In the genomic region with DNA sequence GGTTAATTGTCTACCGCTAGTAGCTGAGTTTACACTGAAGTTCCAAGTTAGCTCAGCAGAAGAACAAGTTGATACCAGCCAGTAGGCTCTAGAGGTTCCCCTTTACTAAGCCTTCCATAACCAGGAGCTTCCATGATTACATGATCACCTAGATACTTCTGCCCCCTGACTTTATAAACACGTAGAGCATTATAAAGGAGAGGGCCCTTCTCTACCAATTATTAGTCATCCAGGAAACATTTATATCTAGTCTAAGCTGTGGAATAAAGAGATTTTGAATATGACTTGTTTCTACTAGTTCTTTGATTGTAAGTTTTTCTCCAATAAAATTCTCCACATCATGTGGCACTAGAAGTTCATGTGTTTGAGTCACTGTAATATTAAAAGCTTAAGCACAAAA, we compare ENCODE assay signal across 17 cellular contexts.
DNase-seq lines count a peak whose midpoint lies in the region; ATAC-seq and TF ChIP-seq lines count a peak whose summit lies in the region.
"Had no signal": no experiment of that assay in that cellular context is flagged by ENCODE, and none has a peak within 500 bp of the region (broad histone marks: within the 10 kb centered on the region; RNA-seq: fewer than 3 reads in every experiment).

No MANE protein-coding gene starts in this region.

- no peak overlapping the region for H3K4me3 ChIP-seq in GM23338
- H3K4me3 ChIP-seq in OCI-LY7 (ENCODE audit: low read depth, low read length, poor library complexity, severe bottlenecking): no peak overlapping the region
- H3K4me3 ChIP-seq in epithelial cell of esophagus (ENCODE audit: low read length): no peak overlapping the region
- no peak overlapping the region for H3K4me3 ChIP-seq in esophagus muscularis mucosa
- H3K4me3 ChIP-seq: BLaER1 had no signal

- BruUV-seq in OCI-LY7 (replicated peaks; lab: Mats Ljungman, UMichigan): no TSS peak

- no peak for TF ChIP-seq POLR2A in esophagus muscularis mucosa (IDR thresholded peaks at IDR 0.05; ENCODE audit: low read depth)

- no peaks in the 10 kb centered on the region for H3K4me1 Mint-ChIP-seq in GM23338
- H3K4me1 Mint-ChIP-seq: B cell; CD4-positive, CD25-positive, alpha-beta regulatory T cell had no signal

- no peaks in the 10 kb centered on the region for H3K79me2 ChIP-seq in GM23338 (replicated peaks; ENCODE audit: insufficient read depth)
- H3K79me2 ChIP-seq in OCI-LY7 (ENCODE audit: insufficient read depth, low read depth, low read length): no peaks in the 10 kb centered on the region

- intact Hi-C loops in OCI-LY7 (cut with micrococcal nuclease; ENCODE audit: unreplicated experiment) (no loop called here), esophagus muscularis mucosa (cut with DNase I) (no loop called here)

- no peaks in the 10 kb centered on the region for H3K27me3 ChIP-seq in GM23338 (ENCODE audit: insufficient read depth)
- no peaks in the 10 kb centered on the region for H3K27me3 ChIP-seq in esophagus muscularis mucosa
- H3K27me3 ChIP-seq: BLaER1 had no signal

- TF ChIP-seq CTCF in GM23338 (conservative IDR thresholded peaks at IDR 0.05; ENCODE audit: low read depth in 2 of 2) (no peak), OCI-LY7 (conservative IDR thresholded peaks at IDR 0.05; ENCODE audit: low read length) (no peak), epithelial cell of esophagus (IDR thresholded peaks at IDR 0.05; ENCODE audit: insufficient read depth, low read depth, low read length, missing control alignments) (no peak), esophagus muscularis mucosa (IDR thresholded peaks at IDR 0.05) (no peak)

- H3F3A ChIP-seq in GM23338 (replicated peaks; ENCODE audit: low read depth): no peaks in the 10 kb centered on the region

- no peaks in the 10 kb centered on the region for H3K4me1 ChIP-seq in GM23338 (ENCODE audit: insufficient read depth)
- H3K4me1 ChIP-seq in OCI-LY7 (ENCODE audit: insufficient read depth, low read length, poor library complexity, severe bottlenecking): no peaks in the 10 kb centered on the region
- no peaks in the 10 kb centered on the region for H3K4me1 ChIP-seq in esophagus muscularis mucosa
- H3K4me1 ChIP-seq: BLaER1, Caco-2 had no signal

- H3K9me3 ChIP-seq in OCI-LY7 (ENCODE audit: low read length) (peaks cover 9% of the 10 kb centered on the region; the same call in 1 of the 2 replicates), esophagus muscularis mucosa (no peaks in the 10 kb centered on the region)
- H3K9me3 ChIP-seq: BLaER1, Caco-2 had no signal

- TF ChIP-seq EP300 in esophagus muscularis mucosa (IDR thresholded peaks at IDR 0.05): no peak

- H3K36me3 Mint-ChIP-seq in GM23338 (ENCODE audit: low read depth): peaks cover 14% of the 10 kb centered on the region
- H3K36me3 Mint-ChIP-seq: CD4-positive, CD25-positive, alpha-beta regulatory T cell; CD8-positive, alpha-beta T cell had no signal

- WGBS in esophagus muscularis mucosa: 93% methylated on average over 2 of the region's 2 CpGs

- H3K4me2 ChIP-seq in GM23338 (no peak overlapping the region), OCI-LY7 (ENCODE audit: low read length) (no peak overlapping the region)
- H3K4me2 ChIP-seq: BLaER1 had no signal

- H3K27ac Mint-ChIP-seq in GM23338: no peak overlapping the region
- H3K27ac Mint-ChIP-seq: B cell; CD4-positive, CD25-positive, alpha-beta regulatory T cell; CD8-positive, alpha-beta T cell had no signal

- no peak for ATAC-seq in GM23338
- ATAC-seq: CD8-positive, alpha-beta T cell had no signal

- H4K20me1 ChIP-seq in GM23338 (replicated peaks; ENCODE audit: insufficient read depth) (no peaks in the 10 kb centered on the region), OCI-LY7 (ENCODE audit: insufficient read depth, low read length) (no peaks in the 10 kb centered on the region)
- H4K20me1 ChIP-seq: BLaER1 had no signal

- DNase-seq in GM23338 (ENCODE audit: low spot score): peak; percentile 6
- no peak for DNase-seq in OCI-LY7 (ENCODE audit: low spot score)
- peak; percentile 3 for DNase-seq in epithelial cell of esophagus (ENCODE audit: low read depth)
- no peak for DNase-seq in NCI-H1694 (lab: John Stamatoyannopoulos, UW)
- no peak for DNase-seq in esophagus muscularis mucosa (ENCODE audit: extremely low spot score)
- DNase-seq in activated naive CD4-positive, alpha-beta T cell (lab: John Stamatoyannopoulos, UW): no peak
- DNase-seq: Caco-2; CD4-positive, CD25-positive, alpha-beta regulatory T cell; CD8-positive, alpha-beta T cell; DMS153; DND-41; H7; HCEC 1CT had no signal

- H3K9me2 ChIP-seq in GM23338 (ENCODE audit: insufficient read depth) (no peaks in the 10 kb centered on the region), OCI-LY7 (ENCODE audit: insufficient read depth, low read length) (no peaks in the 10 kb centered on the region)

- POLR2A ChIA-PET in OCI-LY7 (lab: Charles Lee): interaction anchor here (0.6 to 0.9 kb wide), 4 partner anchors 12 to 204 kb away, joined by 3 to 4 read pairs (median 4); no protein-coding TSS in a partner anchor

- H3K36me3 ChIP-seq in GM23338 (ENCODE audit: insufficient read depth): peaks cover 3% of the 10 kb centered on the region; the same call in 1 of the 2 replicates
- no peaks in the 10 kb centered on the region; the same call in 1 of the 2 replicates for H3K36me3 ChIP-seq in OCI-LY7 (ENCODE audit: insufficient read depth, low read length)
- no peaks in the 10 kb centered on the region for H3K36me3 ChIP-seq in esophagus muscularis mucosa

- no peaks in the 10 kb centered on the region for H3K27me3 Mint-ChIP-seq in GM23338 (ENCODE audit: insufficient read depth, low read depth, poor library complexity)
- H3K27me3 Mint-ChIP-seq: B cell; CD4-positive, CD25-positive, alpha-beta regulatory T cell had no signal

- H2AFZ ChIP-seq in GM23338 (no peak overlapping the region), OCI-LY7 (ENCODE audit: low read length) (0 out of 2 replicates have a peak overlapping the region, but pooled peaks have one; percentile 33)

- peaks cover 7% of the 10 kb centered on the region for H3K9me3 Mint-ChIP-seq in GM23338
- H3K9me3 Mint-ChIP-seq: CD8-positive, alpha-beta T cell had no signal

- CTCF ChIA-PET in OCI-LY7 (lab: Charles Lee; ENCODE audit: unreplicated experiment): no interaction called here

- H3K27ac ChIP-seq in GM23338 (ENCODE audit: low read depth): no peak overlapping the region
- no peak overlapping the region for H3K27ac ChIP-seq in OCI-LY7 (ENCODE audit: low read depth, low read length, poor library complexity, severe bottlenecking)
- no peak overlapping the region for H3K27ac ChIP-seq in esophagus muscularis mucosa (replicated peaks in 1 of 4)
- H3K27ac ChIP-seq: 22Rv1, BLaER1, C4-2B had no signal

- no peak overlapping the region for H3K4me3 Mint-ChIP-seq in GM23338
- H3K4me3 Mint-ChIP-seq: B cell; CD4-positive, CD25-positive, alpha-beta regulatory T cell; CD8-positive, alpha-beta T cell had no signal

TF ChIP-seq in GM23338, 12 proteins besides CTCF, POLR2A, EP300 and RAD21 (continues in another document):
- TF ChIP-seq ETS1 (IDR thresholded peaks at IDR 0.05) (no peak), REST (IDR thresholded peaks at IDR 0.05; ENCODE audit: unreplicated experiment) (no peak), EZH2phosphoT487 (IDR thresholded peaks at IDR 0.05; ENCODE audit: unreplicated experiment) (no peak), ZNF331 (CRISPR knock-in tag; IDR thresholded peaks at IDR 0.05; ENCODE audit: low read depth) (no peak)

Comparison
In these comparisons a context has a peak if more than half of its experiments do, and no peak if none do; other contexts are left out.
1. DNase-seq: peak in GM23338 (single experiment) and epithelial cell of esophagus (single experiment); none in OCI-LY7 (single experiment), NCI-H1694 (single experiment), esophagus muscularis mucosa (single experiment) and activated naive CD4-positive, alpha-beta T cell (0 of 4).